In genomic region chr3:32591960-32592462, GRCh38 we compare ENCODE assay signal across 29 cellular contexts.
A peak's percentile ranks its signal among the peaks of the same experiment; 100 is the strongest.
DNase-seq lines count a peak whose midpoint lies in the region; ATAC-seq and TF ChIP-seq lines count a peak whose summit lies in the region.
"Had no signal": no experiment of that assay in that cellular context is flagged by ENCODE, and none has a peak within 500 bp of the region (broad histone marks: within the 10 kb centered on the region; RNA-seq: fewer than 3 reads in every experiment).

No MANE protein-coding gene starts in this region.

- no peak for TF ChIP-seq CTCF in nephron (IDR thresholded peaks at IDR 0.05; ENCODE audit: unreplicated experiment in 3 of 3)

- peaks cover 9% of the 10 kb centered on the region for H3K27me3 Mint-ChIP-seq in nephron (ENCODE audit: low read depth)

- peak overlapping the region in 2 of 3 experiments; percentile 16 to 46 for H3K27ac Mint-ChIP-seq in nephron
- H3K27ac Mint-ChIP-seq: HFFc6; stimulated activated effector memory CD8-positive, alpha-beta T cell treated with anti-CD3 and anti-CD28 coated beads, Interleukin-12 subunit alpha, Interleukin-12 subunit beta, amount 100 ng/mL, for 72 hours; type B pancreatic cell had no signal

- H3K4me3 Mint-ChIP-seq in nephron = no peak overlapping the region
- H3K4me3 Mint-ChIP-seq: HFFc6; stimulated activated effector memory CD8-positive, alpha-beta T cell treated with anti-CD3 and anti-CD28 coated beads, Interleukin-12 subunit alpha, Interleukin-12 subunit beta, amount 100 ng/mL, for 72 hours; type B pancreatic cell had no signal

- no peaks in the 10 kb centered on the region for H3K36me3 ChIP-seq in NT2/D1 (ENCODE audit: insufficient read depth, insufficient read length, low read length)
- H3K36me3 ChIP-seq: left ventricle myocardium inferior had no signal

- no peak for ATAC-seq in GM21360 (IDR thresholded peaks at IDR 0.05; ENCODE audit: unreplicated experiment)
- ATAC-seq: Panc1; psoas muscle; stimulated activated effector memory CD8-positive, alpha-beta T cell treated with anti-CD3 and anti-CD28 coated beads, Interleukin-12 subunit alpha, Interleukin-12 subunit beta, amount 100 ng/mL, for 72 hours had no signal

- H3K27me3 ChIP-seq in NT2/D1 (ENCODE audit: insufficient read depth, insufficient read length) = peaks cover 7% of the 10 kb centered on the region

- no peaks in the 10 kb centered on the region for H3K9me3 ChIP-seq in NT2/D1 (ENCODE audit: insufficient read depth, low read length)
- H3K9me3 ChIP-seq: left ventricle myocardium inferior, psoas muscle had no signal

- peaks cover 3% of the 10 kb centered on the region for H3K4me1 ChIP-seq in NT2/D1 (ENCODE audit: insufficient read depth, insufficient read length)

- H3K4me1 Mint-ChIP-seq in nephron = peaks cover 33% of the 10 kb centered on the region
- H3K4me1 Mint-ChIP-seq: stimulated activated effector memory CD8-positive, alpha-beta T cell treated with anti-CD3 and anti-CD28 coated beads, Interleukin-12 subunit alpha, Interleukin-12 subunit beta, amount 100 ng/mL, for 72 hours had no signal

- DNase-seq in NCI-H1417 (lab: John Stamatoyannopoulos, UW) (peak; percentile 4 to 88 (median 47)), NCI-H1417 treated with DMSO at 0.1 percent for 48 hours (lab: John Stamatoyannopoulos, UW) (no peak), NCI-H146 treated with DMSO at 0.1 percent for 48 hours (lab: John Stamatoyannopoulos, UW; ENCODE audit: unreplicated experiment) (peak; percentile 16), NT2/D1 (ENCODE audit: low read depth, low spot score) (peak; percentile 80), NOMO-1 treated with dmso at 0.1 percent for 144 hours (lab: John Stamatoyannopoulos, UW; ENCODE audit: unreplicated experiment) (no peak), Ammon's horn (ENCODE audit: low spot score) (no peak)
- DNase-seq: activated CD4-positive, alpha-beta T cell treated with anti-CD3 and anti-CD28 coated beads, Interleukin-2, amount 50 U/mL, for 48 hours; activated CD4-positive, CD25-positive, alpha-beta regulatory T cell treated with anti-CD3 and anti-CD28 coated beads, Interleukin-2, amount 50 U/mL, for 72 hours; activated naive CD4-positive, alpha-beta T cell treated with Interleukin-2 at 50 U/mL for 16 hours; C1 segment of cervical spinal cord; DMS53; effector CD8-positive, alpha-beta T cell; HFFc6; hippocampal formation; left ventricle myocardium inferior; NCI-H1092; NCI-H2081; NCI-H446 treated with DMSO at 0.1 percent for 48 hours; nucleus accumbens; psoas muscle; SHP77; stimulated activated CD4-positive, alpha-beta T cell treated with anti-CD3 and anti-CD28 coated beads, Interleukin-15, amount 100 ng/mL, for 24 hours; T-helper 2 cell had no signal

- no peak overlapping the region for H3K4me3 ChIP-seq in NT2/D1 (ENCODE audit: insufficient read length, low read depth)
- H3K4me3 ChIP-seq: coronary artery, left ventricle myocardium inferior, psoas muscle had no signal

- no peaks in the 10 kb centered on the region for H3K36me3 Mint-ChIP-seq in nephron (ENCODE audit: low read depth)
- H3K36me3 Mint-ChIP-seq: stimulated activated effector memory CD8-positive, alpha-beta T cell treated with anti-CD3 and anti-CD28 coated beads, Interleukin-12 subunit alpha, Interleukin-12 subunit beta, amount 100 ng/mL, for 72 hours; type B pancreatic cell had no signal

- H3K9me3 Mint-ChIP-seq in nephron = no peaks in the 10 kb centered on the region
- H3K9me3 Mint-ChIP-seq: HFFc6; stimulated activated effector memory CD8-positive, alpha-beta T cell treated with anti-CD3 and anti-CD28 coated beads, Interleukin-12 subunit alpha, Interleukin-12 subunit beta, amount 100 ng/mL, for 72 hours; type B pancreatic cell had no signal

- H3K9ac ChIP-seq in NT2/D1 (ENCODE audit: insufficient read length, low read depth) = no peak overlapping the region

Comparison
In these comparisons a context has a peak if more than half of its experiments do, and no peak if none do; other contexts are left out.
1. DNase-seq: peak in NCI-H1417 (3 of 3), NCI-H146 treated with DMSO at 0.1 percent for 48 hours (single experiment) and NT2/D1 (single experiment); none in NCI-H1417 treated with DMSO at 0.1 percent for 48 hours (single experiment), NOMO-1 treated with dmso at 0.1 percent for 144 hours (single experiment) and Ammon's horn (single experiment).